ENCODE assay signal across 8 cellular contexts in the genomic region with DNA sequence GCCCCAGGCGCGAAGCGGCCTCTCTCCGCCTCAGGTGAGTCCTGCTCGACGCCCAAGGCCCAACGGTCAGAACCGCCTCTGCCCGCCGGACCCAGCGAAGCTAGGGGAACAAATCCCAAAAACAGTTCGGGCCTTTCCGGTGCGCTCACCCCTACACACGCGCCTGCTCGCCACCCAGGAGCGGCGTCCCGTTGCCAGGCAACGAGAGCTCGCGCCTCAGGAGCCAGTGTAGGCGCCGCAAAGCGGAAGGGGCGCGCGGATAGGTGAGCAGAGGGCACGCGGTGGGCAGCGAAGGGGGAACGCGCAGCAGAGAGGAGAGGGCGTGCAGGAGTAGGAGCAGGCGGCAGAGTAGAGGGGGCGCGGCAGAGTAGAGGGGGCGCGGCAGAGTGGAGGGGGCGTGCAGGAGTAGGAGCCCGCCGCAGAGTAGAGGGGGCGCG. TPM values are rescaled to one million over a fixed set of nuclear protein-coding genes. Genes with fewer than 3 reads are reported as not detected.
A peak's percentile ranks its signal among the peaks of the same experiment; 100 is the strongest.
DNase-seq lines count a peak whose midpoint lies in the region; ATAC-seq and TF ChIP-seq lines count a peak whose summit lies in the region.
"Had no signal": no experiment of that assay in that cellular context is flagged by ENCODE, and none has a peak within 500 bp of the region (broad histone marks: within the 10 kb centered on the region; RNA-seq: fewer than 3 reads in every experiment).

TSS of gene DYDC1 (minus strand) at position 193 of the 437 bp plus-strand sequence. CDS start 4,154 bp downstream, outside the sequence.
TSS of gene DYDC2 (plus strand) at position 219 of the 437 bp plus-strand sequence. CDS start 5,663 bp downstream, outside the sequence.

- H3K4me1 Mint-ChIP-seq in T-helper 17 cell, result peaks cover 9% of the 10 kb centered on the region
- H3K4me1 Mint-ChIP-seq in stimulated activated naive B cell treated with anti-CD40 and anti-IgM and Interleukin-4, amounts not matched to agents 10 μg/mL and 1 μg/mL and 100 μg/mL, for 72 hours, result peaks cover 6 to 16% of the 10 kb centered on the region in 2 donors

- peak within 1 kb of the TSS; percentile 18 to 74 (median 50) for H3K4me3 ChIP-seq in dorsolateral prefrontal cortex

- no peaks in the 10 kb centered on the region for H3K9me3 ChIP-seq in T-helper 17 cell (ENCODE audit: control insufficient read depth, low read length, poor library complexity, severe bottlenecking)

- H3K27me3 ChIP-seq in dorsolateral prefrontal cortex, result peaks cover 0 to 22% (median 0%) of the 10 kb centered on the region in 45 donors

- ATAC-seq in GM18909 (IDR thresholded peaks at IDR 0.05; ENCODE audit: poor library complexity, unreplicated experiment) (peak; percentile 88), HG03571 (IDR thresholded peaks at IDR 0.05; ENCODE audit: unreplicated experiment) (peak; percentile 66), T-helper 17 cell (peak; percentile 87)
- ATAC-seq in stimulated activated naive B cell treated with anti-CD40 and anti-IgM and Interleukin-4, amounts not matched to agents 10 μg/mL and 1 μg/mL and 100 μg/mL, for 72 hours (replicated peaks), result peak; percentile 95 to 97

- H3K27ac ChIP-seq in dorsolateral prefrontal cortex, result no peak within 1 kb of the TSS

- H3K27ac Mint-ChIP-seq in T-helper 17 cell, result no peak within 1 kb of the TSS
- H3K27ac Mint-ChIP-seq in stimulated activated naive B cell treated with anti-CD40 and anti-IgM and Interleukin-4, amounts not matched to agents 10 μg/mL and 1 μg/mL and 100 μg/mL, for 72 hours, result peak within 1 kb of the TSS; percentile 25

- DNase-seq in T-helper 17 cell, result peak in 1 of 3 donors; percentile 15
- peak in 6 of 10 donors; percentile 8 to 57 (median 46) for DNase-seq in dorsolateral prefrontal cortex
- peak; percentile 88 for DNase-seq in mesenteric fat pad (ENCODE audit: low spot score)
- peak; percentile 58 for DNase-seq in stimulated activated naive B cell treated with anti-CD40 and anti-IgM and Interleukin-4, amounts not matched to agents 10 μg/mL and 1 μg/mL and 100 μg/mL, for 72 hours
- DNase-seq in pons (ENCODE audit: low spot score), result no peak

- H3K4me3 Mint-ChIP-seq in T-helper 17 cell, result peak within 1 kb of the TSS; percentile 89
- peak within 1 kb of the TSS; percentile 86 to 90 for H3K4me3 Mint-ChIP-seq in stimulated activated naive B cell treated with anti-CD40 and anti-IgM and Interleukin-4, amounts not matched to agents 10 μg/mL and 1 μg/mL and 100 μg/mL, for 72 hours

- peaks cover 56% of the 10 kb centered on the region for H3K27me3 Mint-ChIP-seq in T-helper 17 cell
- H3K27me3 Mint-ChIP-seq in stimulated activated naive B cell treated with anti-CD40 and anti-IgM and Interleukin-4, amounts not matched to agents 10 μg/mL and 1 μg/mL and 100 μg/mL, for 72 hours, result peaks cover 28 to 44% of the 10 kb centered on the region in 2 donors

- H3K36me3 Mint-ChIP-seq in T-helper 17 cell (ENCODE audit: low read depth), result peaks cover 3% of the 10 kb centered on the region
- H3K36me3 Mint-ChIP-seq in stimulated activated naive B cell treated with anti-CD40 and anti-IgM and Interleukin-4, amounts not matched to agents 10 μg/mL and 1 μg/mL and 100 μg/mL, for 72 hours, result no peaks in the 10 kb centered on the region

- no peak for TF ChIP-seq CTCF in dorsolateral prefrontal cortex (IDR thresholded peaks at IDR 0.05 in 54 of 56, conservative IDR thresholded peaks at IDR 0.05 in 2 of 56; ENCODE audit: low read depth in 1 of 56, partially characterized antibody in 56 of 56)

- no peaks in the 10 kb centered on the region for H3K9me3 Mint-ChIP-seq in stimulated activated naive B cell treated with anti-CD40 and anti-IgM and Interleukin-4, amounts not matched to agents 10 μg/mL and 1 μg/mL and 100 μg/mL, for 72 hours

- intact Hi-C loops in dorsolateral prefrontal cortex (cut with DNase I), result no loop called here

RNA-seq across cellular contexts. Expression of gene DYDC1, which starts in this region (rescaled TPM):
- total RNA-seq in T-helper 17 cell (not detected), dorsolateral prefrontal cortex (1 to 10 TPM in 1 of 120 experiments, not detected in 119; 1.0 TPM), mesenteric fat pad (not detected)
- total RNA-seq: T-helper 2 cell treated with Interferon-gamma antibody and Interleukin-4, amounts not matched to agents 100 ng/mL and 5 ng/mL, for 36 hours had no signal

RNA-seq across cellular contexts. Expression of gene DYDC2, which starts in this region (rescaled TPM):
- not detected for total RNA-seq in T-helper 17 cell
- total RNA-seq in dorsolateral prefrontal cortex, result 1 to 10 TPM in 63 of 120 experiments, under 1 TPM in 36, not detected in 21; 0.28 to 4.3 (median 1.3) TPM
- not detected for total RNA-seq in mesenteric fat pad
- total RNA-seq: T-helper 2 cell treated with Interferon-gamma antibody and Interleukin-4, amounts not matched to agents 100 ng/mL and 5 ng/mL, for 36 hours had no signal

Comparison
In these comparisons a context has a peak if more than half of its experiments do, and no peak if none do; other contexts are left out.
1. Peak in ATAC-seq in T-helper 17 cell; RNA of the genes that start here not detected or under 1 TPM.
2. Peak in DNase-seq in mesenteric fat pad; RNA of the genes that start here not detected or under 1 TPM.